9 cellular contexts compared by ENCODE assay signal in the genomic region with DNA sequence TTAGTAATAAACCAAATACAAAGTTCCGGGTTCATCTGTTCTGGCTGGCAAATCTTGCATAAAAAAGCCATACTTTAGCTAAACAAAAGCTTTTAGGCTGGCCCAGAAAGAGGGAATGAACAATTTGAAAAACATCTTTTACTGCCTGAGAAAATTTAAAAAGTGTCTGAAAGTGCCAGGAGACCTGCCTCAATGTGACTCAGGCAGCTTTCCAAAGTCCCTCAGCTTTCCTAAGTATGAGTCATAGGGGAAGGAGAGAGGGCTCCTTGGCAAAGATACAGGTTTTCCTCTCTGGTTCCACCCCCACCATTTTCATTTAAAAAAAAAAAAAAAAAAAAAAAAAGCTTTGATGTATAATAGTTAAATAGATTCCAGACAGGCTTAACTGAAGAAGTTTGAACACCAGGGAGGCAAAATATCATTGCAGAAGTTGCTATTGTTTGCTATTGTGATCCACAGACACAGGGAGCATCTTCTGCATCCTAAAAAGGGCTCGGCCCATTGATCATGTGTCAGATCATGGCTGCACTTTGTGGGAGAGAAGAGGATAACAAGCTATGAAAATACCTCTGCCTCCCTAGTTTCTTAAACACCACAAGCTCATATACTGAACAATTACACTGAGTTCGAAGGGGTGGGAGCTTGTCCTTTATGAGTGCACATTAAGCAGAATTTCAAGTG.
A peak's percentile ranks its signal among the peaks of the same experiment; 100 is the strongest.
DNase-seq lines count a peak whose midpoint lies in the region; ATAC-seq and TF ChIP-seq lines count a peak whose summit lies in the region.
"Had no signal": no experiment of that assay in that cellular context is flagged by ENCODE, and none has a peak within 500 bp of the region (broad histone marks: within the 10 kb centered on the region; RNA-seq: fewer than 3 reads in every experiment).

No MANE protein-coding gene starts in this region.

- H3K27me3 Mint-ChIP-seq in MCF 10A (ENCODE audit: insufficient read depth, unreplicated experiment) = no peaks in the 10 kb centered on the region

- H3K27ac Mint-ChIP-seq in MCF 10A (ENCODE audit: low read depth, unreplicated experiment) = peak overlapping the region; percentile 50

- ATAC-seq in left colon (peak; percentile 55), GM18520 (IDR thresholded peaks at IDR 0.05; ENCODE audit: unreplicated experiment) (no peak), HG02610 (IDR thresholded peaks at IDR 0.05; ENCODE audit: unreplicated experiment) (no peak)

- peak overlapping the region; percentile 69 for H3K27ac ChIP-seq in vagina
- H3K27ac ChIP-seq: 22Rv1 had no signal

- POLR2A ChIA-PET in MCF 10A (lab: Yijun Ruan, JAX) = interaction anchor here (0.7 to 3.8 kb wide), 5 partner anchors 11 to 317 kb away, joined by 3 to 28 read pairs (median 3); no protein-coding TSS in a partner anchor

- H3K4me3 Mint-ChIP-seq in MCF 10A (ENCODE audit: unreplicated experiment) = no peak overlapping the region

- peaks cover 10% of the 10 kb centered on the region for H3K36me3 Mint-ChIP-seq in MCF 10A (ENCODE audit: insufficient read depth, unreplicated experiment)

- TF ChIP-seq POLR2A in vagina (IDR thresholded peaks at IDR 0.05) = no peak

- H3K4me3 ChIP-seq in vagina = no peak overlapping the region

- intact Hi-C loops in MCF 10A (cut with micrococcal nuclease) (no loop called here), left colon (cut with DNase I, micrococcal nuclease) (no loop called here), vagina (cut with DNase I) (no loop called here)

- H3K4me1 Mint-ChIP-seq in MCF 10A (ENCODE audit: insufficient read depth, unreplicated experiment) = peaks cover 36% of the 10 kb centered on the region

- DNase-seq in NCI-H1105 treated with DMSO at 0.1 percent for 48 hours (lab: John Stamatoyannopoulos, UW) (peak; percentile 17), NCI-H1105 (lab: John Stamatoyannopoulos, UW) (no peak), MCF 10A (ENCODE audit: unreplicated experiment) (peak; percentile 93), left colon (peak; percentile 8 to 27), vagina (ENCODE audit: extremely low spot score in 2 of 2) (no peak), NCI-H146 treated with DMSO at 0.1 percent for 48 hours (lab: John Stamatoyannopoulos, UW; ENCODE audit: unreplicated experiment) (no peak)

- H3K9me3 Mint-ChIP-seq in MCF 10A (ENCODE audit: unreplicated experiment) = no peaks in the 10 kb centered on the region

- CTCF ChIA-PET in MCF 10A (lab: Yijun Ruan, JAX) = interaction anchor here (0.6 to 1.5 kb wide), 5 partner anchors 11 to 477 kb away, joined by 3 to 4 read pairs (median 3); no protein-coding TSS in a partner anchor

- H3K36me3 ChIP-seq in vagina = no peaks in the 10 kb centered on the region

- H3K27me3 ChIP-seq in vagina = no peaks in the 10 kb centered on the region

- no peaks in the 10 kb centered on the region for H3K9me3 ChIP-seq in vagina

- no TSS peak for BruUV-seq in MCF 10A (replicated peaks; lab: Mats Ljungman, UMichigan)

- TF ChIP-seq CTCF in MCF 10A (IDR thresholded peaks at IDR 0.05; ENCODE audit: unreplicated experiment) (no peak), vagina (IDR thresholded peaks at IDR 0.05) (no peak)

- peaks cover 59% of the 10 kb centered on the region for H3K4me1 ChIP-seq in vagina

Comparison
In these comparisons a context has a peak if more than half of its experiments do, and no peak if none do; other contexts are left out.
1. DNase-seq: peak in NCI-H1105 treated with DMSO at 0.1 percent for 48 hours (single experiment), MCF 10A (single experiment) and left colon (2 of 2); none in NCI-H1105 (single experiment), vagina (0 of 2) and NCI-H146 treated with DMSO at 0.1 percent for 48 hours (single experiment).